In genomic region chr12:7021956-7022355, GRCh38 we compare ENCODE assay signal across 17 cellular contexts.
"Had no signal": no experiment of that assay in that cellular context is flagged by ENCODE, and none has a peak within 500 bp of the region (broad histone marks: within the 10 kb centered on the region; RNA-seq: fewer than 3 reads in every experiment).

No MANE protein-coding gene starts in this region.

- H3K4me3 Mint-ChIP-seq: activated naive CD8-positive, alpha-beta T cell treated with anti-CD3 and anti-CD28 coated beads, Interleukin-2, amount 10 ng/mL, durations not matched to agents 7 days and 5 days; memory B cell; naive thymus-derived CD4-positive, alpha-beta T cell; stimulated activated memory B cell treated with anti-CD40 and anti-IgM and Interleukin-4, amounts not matched to agents 10 μg/mL and 1 μg/mL and 100 μg/mL, for 72 hours; T-cell; WTC11 had no signal

- H3K9ac ChIP-seq: parathyroid adenoma had no signal

- H3K27me3 Mint-ChIP-seq: activated naive CD8-positive, alpha-beta T cell treated with anti-CD3 and anti-CD28 coated beads, Interleukin-2, amount 10 ng/mL, durations not matched to agents 7 days and 5 days; memory B cell; stimulated activated memory B cell treated with anti-CD40 and anti-IgM and Interleukin-4, amounts not matched to agents 10 μg/mL and 1 μg/mL and 100 μg/mL, for 72 hours; T-cell had no signal

- H2AFZ ChIP-seq: parathyroid adenoma had no signal

- H3K27ac ChIP-seq: dorsolateral prefrontal cortex, parathyroid adenoma had no signal

- H3K9me3 Mint-ChIP-seq: activated naive CD8-positive, alpha-beta T cell treated with anti-CD3 and anti-CD28 coated beads, Interleukin-2, amount 10 ng/mL, durations not matched to agents 7 days and 5 days; memory B cell; naive thymus-derived CD4-positive, alpha-beta T cell; stimulated activated memory B cell treated with anti-CD40 and anti-IgM and Interleukin-4, amounts not matched to agents 10 μg/mL and 1 μg/mL and 100 μg/mL, for 72 hours; T-cell; WTC11 had no signal

- H3K9me3 ChIP-seq: mucosa of descending colon had no signal

- H3K4me3 ChIP-seq: dorsolateral prefrontal cortex, mucosa of descending colon had no signal

- H3K27ac Mint-ChIP-seq: activated naive CD8-positive, alpha-beta T cell treated with anti-CD3 and anti-CD28 coated beads, Interleukin-2, amount 10 ng/mL, durations not matched to agents 7 days and 5 days; memory B cell; naive thymus-derived CD4-positive, alpha-beta T cell; stimulated activated memory B cell treated with anti-CD40 and anti-IgM and Interleukin-4, amounts not matched to agents 10 μg/mL and 1 μg/mL and 100 μg/mL, for 72 hours; T-cell; WTC11 had no signal

- H3K36me3 Mint-ChIP-seq: activated naive CD8-positive, alpha-beta T cell treated with anti-CD3 and anti-CD28 coated beads, Interleukin-2, amount 10 ng/mL, durations not matched to agents 7 days and 5 days; memory B cell; naive thymus-derived CD4-positive, alpha-beta T cell; stimulated activated memory B cell treated with anti-CD40 and anti-IgM and Interleukin-4, amounts not matched to agents 10 μg/mL and 1 μg/mL and 100 μg/mL, for 72 hours; T-cell; WTC11 had no signal

- DNase-seq: activated CD4-positive, alpha-beta T cell treated with anti-CD3 and anti-CD28 coated beads for 4 hours; activated CD8-positive, alpha-beta memory T cell treated with anti-CD3 and anti-CD28 coated beads, Interleukin-2, amount 50 U/mL, for 48 hours; activated gamma-delta T cell treated with Interleukin-2 at 50 U/mL for 16 hours; activated naive CD8-positive, alpha-beta T cell treated with anti-CD3 and anti-CD28 coated beads, Interleukin-2, amount 10 ng/mL, durations not matched to agents 7 days and 5 days; anterior cingulate cortex; dorsolateral prefrontal cortex; foreskin melanocyte; kidney glomerular epithelial cell; left ventricle myocardium superior; mucosa of descending colon; naive thymus-derived CD4-positive, alpha-beta T cell; T-cell; T1000 had no signal

- H3K27me3 ChIP-seq: dorsolateral prefrontal cortex had no signal
